ENCODE assay signal across 21 cellular contexts in genomic region chr18:51561821-51562220, GRCh38.
"Had no signal": no experiment of that assay in that cellular context is flagged by ENCODE, and none has a peak within 500 bp of the region (broad histone marks: within the 10 kb centered on the region; RNA-seq: fewer than 3 reads in every experiment).

No MANE protein-coding gene starts in this region.

- H3K4me3 ChIP-seq: lower lobe of right lung, tibial nerve, uterus had no signal

- H3K4me1 ChIP-seq: foreskin keratinocyte, lower lobe of right lung, tibial nerve, uterus had no signal

- H3K36me3 ChIP-seq: lower lobe of right lung, neutrophil, tibial nerve, uterus had no signal

- H3K4me3 Mint-ChIP-seq: brain; central memory CD8-positive, alpha-beta T cell; natural killer cell; T-helper 2 cell treated with Interferon-gamma antibody and Interleukin-4, amounts not matched to agents 5 μg/mL and 100 μg/mL, for 36 hours had no signal

- H3K27ac Mint-ChIP-seq: activated naive CD4-positive, alpha-beta T cell treated with anti-CD3 and anti-CD28 coated beads, Interleukin-2, amount 50 U/mL, for 72 hours; brain; natural killer cell; T-helper 2 cell treated with Interferon-gamma antibody and Interleukin-4, amounts not matched to agents 5 μg/mL and 100 μg/mL, for 36 hours had no signal

- H3K27me3 Mint-ChIP-seq: brain had no signal

- H3K27me3 ChIP-seq: foreskin keratinocyte, neutrophil, tibial nerve, uterus had no signal

- H3K9ac ChIP-seq: SK-N-SH had no signal

- H3K4me2 ChIP-seq: SK-N-SH had no signal

- H3K36me3 Mint-ChIP-seq: brain, natural killer cell had no signal

- ATAC-seq: activated naive CD4-positive, alpha-beta T cell treated with anti-CD3 and anti-CD28 coated beads, Interleukin-2, amount 50 U/mL, for 72 hours; foreskin keratinocyte; lower lobe of right lung; natural killer cell had no signal

- DNase-seq: activated CD4-positive, alpha-beta T cell treated with anti-CD3 and anti-CD28 coated beads for 48 hours; activated CD4-positive, CD25-positive, alpha-beta regulatory T cell; activated CD8-positive, alpha-beta memory T cell treated with anti-CD3 and anti-CD28 coated beads, Interleukin-2, amount 50 U/mL, for 48 hours; activated gamma-delta T cell treated with Interleukin-2 at 50 U/mL for 16 hours; amygdala; effector CD8-positive, alpha-beta T cell; foreskin keratinocyte; glutamatergic neuron; lower lobe of right lung; natural killer cell; SHP77 treated with DMSO at 0.1 percent for 48 hours; SK-N-SH; stimulated activated CD4-positive, alpha-beta T cell treated with anti-CD3 and anti-CD28 coated beads, Interleukin-2, amount 100 ng/mL, for 24 hours; stimulated activated naive CD4-positive, alpha-beta T cell treated with Interleukin-2 at 50 U/mL for 16 hours; uterus had no signal

- H3K27ac ChIP-seq: foreskin keratinocyte, lower lobe of right lung, neutrophil, tibial nerve, uterus had no signal

- H3K4me1 Mint-ChIP-seq: central memory CD8-positive, alpha-beta T cell; natural killer cell had no signal

- H3K9me3 Mint-ChIP-seq: central memory CD8-positive, alpha-beta T cell; natural killer cell; T-helper 2 cell treated with Interferon-gamma antibody and Interleukin-4, amounts not matched to agents 5 μg/mL and 100 μg/mL, for 36 hours had no signal

- H3K9me3 ChIP-seq: lower lobe of right lung, neutrophil, SK-N-SH, tibial nerve, uterus had no signal
